10 cellular contexts compared by ENCODE assay signal in genomic region chr15:29364429-29365078, GRCh38.
DNase-seq lines count a peak whose midpoint lies in the region; ATAC-seq, FAIRE-seq and TF ChIP-seq lines count a peak whose summit lies in the region.
"Had no signal": no experiment of that assay in that cellular context is flagged by ENCODE, and none has a peak within 500 bp of the region (broad histone marks: within the 10 kb centered on the region; RNA-seq: fewer than 3 reads in every experiment).

No MANE protein-coding gene starts in this region.

- no peaks in the 10 kb centered on the region for H3K79me2 ChIP-seq in HCT116 (ENCODE audit: insufficient read depth, low read length)

- WGBS in A549 (ENCODE audit: missing lambda C conversion rate), result 19% methylated on average over 8 of the region's 8 CpGs

- H2AFZ ChIP-seq in HCT116 (ENCODE audit: low read depth, low read length, poor library complexity, severe bottlenecking), result no peak overlapping the region

- H3K9me3 ChIP-seq in A549, result peaks cover 14% of the 10 kb centered on the region
- H3K9me3 ChIP-seq in HCT116 (ENCODE audit: control insufficient read depth in 1 of 2, insufficient read depth in 1 of 2, low read depth in 1 of 2, low read length in 2 of 2), result peaks cover 7 to 13% of the 10 kb centered on the region in 2 experiments; a peak in 3 of 4 replicates
- H3K9me3 ChIP-seq in Peyer's patch, result peaks cover 0 to 2% (median 0%) of the 10 kb centered on the region in 4 donors

- H3K36me3 ChIP-seq in HCT116 (ENCODE audit: control insufficient read depth in 1 of 2, insufficient read depth in 2 of 2, low read length in 2 of 2), result no peaks in the 10 kb centered on the region
- H3K36me3 ChIP-seq in Peyer's patch, result no peaks in the 10 kb centered on the region

- no peak overlapping the region for H3K4me2 ChIP-seq in A549
- no peak overlapping the region for H3K4me2 ChIP-seq in HCT116 (ENCODE audit: low read length)

- POLR2A ChIA-PET in A549 (lab: Yijun Ruan, JAX) (no interaction called here), HCT116 (lab: Charles Lee) (no interaction called here)

- TF ChIP-seq EP300 in A549 (IDR thresholded peaks at IDR 0.05), result no peak

- peak in 1 of 2 experiments; percentile 29; a peak in 2 of 5 replicates for TF ChIP-seq RAD21 in A549 (conservative IDR thresholded peaks at IDR 0.05 in 1 of 2, IDR thresholded peaks at IDR 0.05 in 1 of 2)
- no peak for TF ChIP-seq RAD21 in HCT116 (IDR thresholded peaks at IDR 0.05; ENCODE audit: low read depth)

- RAD21 ChIA-PET in HCT116 (lab: Charles Lee; ENCODE audit: low non-redundant PET in 1 of 2, low total read pairs in 2 of 2, uncharacterized antibody in 2 of 2, unreplicated experiment in 2 of 2), result no interaction called here

- no peaks in the 10 kb centered on the region for H3K9me2 ChIP-seq in HCT116 (ENCODE audit: insufficient read depth)

- H3K4me1 ChIP-seq in A549 (no peaks in the 10 kb centered on the region), HCT116 (ENCODE audit: control insufficient read depth in 1 of 2, insufficient read depth in 2 of 2, low read length in 2 of 2) (no peaks in the 10 kb centered on the region), Peyer's patch (no peaks in the 10 kb centered on the region)

- H3K4me3 ChIP-seq in A549 (no peak overlapping the region), HCT116 (replicated peaks in 1 of 2; ENCODE audit: low read depth in 1 of 2, low read length in 2 of 2) (no peak overlapping the region), Peyer's patch (no peak overlapping the region)

- no peaks in the 10 kb centered on the region for H4K20me1 ChIP-seq in HCT116 (ENCODE audit: insufficient read depth)

- H3K27ac ChIP-seq in A549 (no peak overlapping the region), HCT116 (ENCODE audit: low read depth, low read length) (no peak overlapping the region), Peyer's patch (no peak overlapping the region)

- peaks cover 42% of the 10 kb centered on the region for H3K27me3 ChIP-seq in HCT116 (ENCODE audit: insufficient read depth, low read length)
- no peaks in the 10 kb centered on the region for H3K27me3 ChIP-seq in Peyer's patch

- DNase-seq in A549 (ENCODE audit: low read depth in 1 of 2, low spot score in 1 of 2) (peak; percentile 29 to 33), HCT116 (ENCODE audit: low read depth, low spot score) (no peak), iPS-NIHi7 (ENCODE audit: extremely low spot score) (peak; percentile 53), SIG-M5 (lab: John Stamatoyannopoulos, UW) (no peak), DMS153 (lab: John Stamatoyannopoulos, UW) (no peak), Peyer's patch (no peak)
- DNase-seq: activated CD4-positive, alpha-beta T cell treated with anti-CD3 and anti-CD28 coated beads for 36 hours; NCI-H1694 treated with DMSO at 0.1 percent for 48 hours had no signal

- peak; percentile 88 to 97 for ATAC-seq in A549
- ATAC-seq in HCT116, result peak; percentile 95
- ATAC-seq in SK-N-SH treated with all-trans-retinoic acid at 6 μM for 48 hours, result 0 out of 3 replicates have a peak, but pooled peaks have one; percentile 16
- ATAC-seq in HG03469 (IDR thresholded peaks at IDR 0.05; ENCODE audit: unreplicated experiment), result no peak
- ATAC-seq: activated CD4-positive, alpha-beta T cell treated with anti-CD3 and anti-CD28 coated beads for 36 hours had no signal

- BruUV-seq in HCT116 (replicated peaks; lab: Mats Ljungman, UMichigan), result no TSS peak

- CTCF ChIA-PET in A549 (lab: Yijun Ruan, JAX) (interaction anchor here (0.9 to 2.1 kb wide), 3 partner anchors 10 to 27 kb away, joined by 3 to 7 read pairs (median 4); no protein-coding TSS in a partner anchor), HCT116 (lab: Charles Lee) (interaction anchor here (1.0 kb wide), 1 partner anchor 12 kb away, joined by 3 read pairs; no protein-coding TSS in a partner anchor)

- H3K9ac ChIP-seq in HCT116 (ENCODE audit: low read length), result no peak overlapping the region

- TF ChIP-seq CTCF in A549 (IDR thresholded peaks at IDR 0.05) (peak; percentile 11; the same call in 1 of the 3 replicates), HCT116 (IDR thresholded peaks at IDR 0.05 in 2 of 3, conservative IDR thresholded peaks at IDR 0.05 in 1 of 3; ENCODE audit: borderline replicate concordance in 1 of 3, insufficient read depth in 1 of 3, low read depth in 2 of 3, low read length in 2 of 3) (peak in 2 of 3 experiments; percentile 44 to 53; a peak in 4 of 6 replicates), Peyer's patch (IDR thresholded peaks at IDR 0.05) (no peak)

- peak; percentile 49 for FAIRE-seq in A549 (lab: Jason Lieb, UNC)

- TF ChIP-seq POLR2A in A549 (IDR thresholded peaks at IDR 0.05; ENCODE audit: low read length) (no peak), HCT116 (IDR thresholded peaks at IDR 0.05; ENCODE audit: borderline replicate concordance, extremely low read depth, insufficient read depth, insufficient read length) (no peak), Peyer's patch (IDR thresholded peaks at IDR 0.05) (no peak)

- intact Hi-C loops in HCT116 (cut with micrococcal nuclease), result no loop called here

TF ChIP-seq in A549, 52 proteins besides CTCF, POLR2A, EP300 and RAD21:
- TF ChIP-seq CHD2 (IDR thresholded peaks at IDR 0.05; ENCODE audit: low read length, partially characterized antibody) (no peak), FOSL2 (IDR thresholded peaks at IDR 0.05) (no peak), FOSL2 (CRISPR knock-in tag; IDR thresholded peaks at IDR 0.05) (0 out of 2 replicates have a peak, but pooled peaks have one; percentile 16)

TF ChIP-seq in HCT116, 20 proteins besides CTCF, POLR2A, EP300 and RAD21:
- TF ChIP-seq YY1 (IDR thresholded peaks at IDR 0.05; ENCODE audit: extremely low read depth, insufficient replicate concordance, low read depth, low read length) (no peak), EGR1 (IDR thresholded peaks at IDR 0.05; ENCODE audit: low read depth) (no peak), ELF1 (IDR thresholded peaks at IDR 0.05; ENCODE audit: borderline replicate concordance, low read depth) (no peak), EZH2 (IDR thresholded peaks at IDR 0.05) (no peak), ZFX (IDR thresholded peaks at IDR 0.05) (no peak), CBX3 (IDR thresholded peaks at IDR 0.05; ENCODE audit: low read depth) (no peak)

TF ChIP-seq in SK-N-SH treated with all-trans-retinoic acid at 6 μM for 48 hours, 23 proteins besides CTCF, POLR2A, EP300 and RAD21 (continues in another document):
- TF ChIP-seq ZC3H10 (CRISPR knock-in tag; IDR thresholded peaks at IDR 0.05), result no peak
- no peak for TF ChIP-seq CREB5 (CRISPR knock-in tag; IDR thresholded peaks at IDR 0.05; ENCODE audit: low read depth)
- no peak for TF ChIP-seq RARB (CRISPR knock-in tag; IDR thresholded peaks at IDR 0.05)
- TF ChIP-seq PATZ1 (CRISPR knock-in tag; IDR thresholded peaks at IDR 0.05; ENCODE audit: borderline replicate concordance), result no peak
- no peak for TF ChIP-seq ESRRG (CRISPR knock-in tag; IDR thresholded peaks at IDR 0.05)
- TF ChIP-seq ZFP30 (CRISPR knock-in tag; IDR thresholded peaks at IDR 0.05), result no peak
- TF ChIP-seq POU6F1 (CRISPR knock-in tag; IDR thresholded peaks at IDR 0.05; ENCODE audit: borderline replicate concordance, low read depth), result no peak
- TF ChIP-seq TCF4 (CRISPR knock-in tag; IDR thresholded peaks at IDR 0.05; ENCODE audit: borderline replicate concordance), result no peak
- TF ChIP-seq OSR1 (CRISPR knock-in tag; IDR thresholded peaks at IDR 0.05), result no peak
- TF ChIP-seq GLIS3 (CRISPR knock-in tag; IDR thresholded peaks at IDR 0.05), result no peak
- TF ChIP-seq CSDC2 (CRISPR knock-in tag; IDR thresholded peaks at IDR 0.05), result no peak
- no peak for TF ChIP-seq ZFP3 (CRISPR knock-in tag; IDR thresholded peaks at IDR 0.05)
- TF ChIP-seq PPARA (CRISPR knock-in tag; IDR thresholded peaks at IDR 0.05; ENCODE audit: borderline replicate concordance), result no peak
- TF ChIP-seq ZNF70 (CRISPR knock-in tag; IDR thresholded peaks at IDR 0.05), result no peak
- TF ChIP-seq ZNF565 (CRISPR knock-in tag; conservative IDR thresholded peaks at IDR 0.05; ENCODE audit: low read depth), result no peak
- no peak for TF ChIP-seq ARNTL (CRISPR knock-in tag; IDR thresholded peaks at IDR 0.05; ENCODE audit: borderline replicate concordance, low read depth)

Comparison
In these comparisons a context has a peak if more than half of its experiments do, and no peak if none do; other contexts are left out.
1. DNase-seq: peak in A549 (2 of 2) and iPS-NIHi7 (single experiment); none in HCT116 (single experiment), SIG-M5 (single experiment), DMS153 (single experiment) and Peyer's patch (0 of 3).
2. CTCF ChIP-seq: peak in A549 (single experiment) and HCT116 (2 of 3); none in Peyer's patch (0 of 6).
3. Of the 6 proteins assayed by ChIP-seq in both A549 and HCT116: peak only in A549: none; only in HCT116: none; in both: CTCF; in neither: 4; mixed calls (peak in some experiments, not most) for 1.